Comparison of ENCODE assay signal across 21 cellular contexts in the genomic region with DNA sequence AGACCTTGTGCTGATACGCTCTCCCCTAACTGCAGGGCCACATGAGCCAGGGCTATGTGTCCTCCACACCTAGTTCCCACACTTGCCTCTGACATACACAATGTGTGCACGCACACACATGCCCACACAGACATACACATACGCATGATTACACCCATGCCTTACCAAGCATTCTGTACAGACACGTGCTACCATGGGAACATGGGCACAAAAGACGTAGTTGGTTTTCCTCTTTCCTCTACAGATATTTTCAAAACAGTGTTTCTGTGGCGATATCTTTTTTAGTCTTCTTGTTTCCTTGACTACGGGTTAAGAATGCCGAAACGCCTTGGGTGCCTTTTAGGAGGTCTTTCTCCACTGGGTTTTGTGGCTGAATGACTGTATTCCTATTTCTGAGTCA.
"Had no signal": no experiment of that assay in that cellular context is flagged by ENCODE, and none has a peak within 500 bp of the region (broad histone marks: within the 10 kb centered on the region; RNA-seq: fewer than 3 reads in every experiment).

No MANE protein-coding gene starts in this region.

- ATAC-seq: activated CD4-positive, alpha-beta T cell treated with anti-CD3 and anti-CD28 coated beads for 36 hours; activated CD8-positive, alpha-beta T cell treated with anti-CD3 and anti-CD28 coated beads for 36 hours; activated T-cell treated with anti-CD3 and anti-CD28 coated beads, Interleukin-2, amount 50 U/mL, for 4 hours; effector memory CD8-positive, alpha-beta T cell; left lung; naive thymus-derived CD4-positive, alpha-beta T cell; right cardiac atrium had no signal

- H3K4me2 ChIP-seq: hepatocyte had no signal

- H3K4me3 Mint-ChIP-seq: activated CD4-positive, alpha-beta T cell treated with anti-CD3 and anti-CD28 coated beads for 36 hours; activated CD8-positive, alpha-beta T cell treated with anti-CD3 and anti-CD28 coated beads for 36 hours; activated naive CD8-positive, alpha-beta T cell treated with anti-CD3 and anti-CD28 coated beads, Interleukin-2, amount 10 ng/mL, durations not matched to agents 7 days and 5 days; activated T-cell treated with anti-CD3 and anti-CD28 coated beads, Interleukin-2, amount 50 U/mL, for 4 hours; effector memory CD8-positive, alpha-beta T cell; naive thymus-derived CD4-positive, alpha-beta T cell had no signal

- H2AFZ ChIP-seq: hepatocyte had no signal

- H3K9me3 Mint-ChIP-seq: activated CD8-positive, alpha-beta T cell treated with anti-CD3 and anti-CD28 coated beads for 36 hours; activated naive CD8-positive, alpha-beta T cell treated with anti-CD3 and anti-CD28 coated beads, Interleukin-2, amount 10 ng/mL, durations not matched to agents 7 days and 5 days; activated T-cell treated with anti-CD3 and anti-CD28 coated beads, Interleukin-2, amount 50 U/mL, for 4 hours; effector memory CD8-positive, alpha-beta T cell had no signal

- H3K4me3 ChIP-seq: colonic mucosa, hepatocyte, left lung, suprapubic skin, upper lobe of left lung had no signal

- H3K36me3 Mint-ChIP-seq: activated naive CD8-positive, alpha-beta T cell treated with anti-CD3 and anti-CD28 coated beads, Interleukin-2, amount 10 ng/mL, durations not matched to agents 7 days and 5 days; naive thymus-derived CD4-positive, alpha-beta T cell had no signal

- FAIRE-seq: small intestine had no signal

- H3K79me2 ChIP-seq: hepatocyte had no signal

- H3K4me1 Mint-ChIP-seq: activated CD4-positive, alpha-beta T cell treated with anti-CD3 and anti-CD28 coated beads for 36 hours; naive thymus-derived CD4-positive, alpha-beta T cell had no signal

- H3K27me3 Mint-ChIP-seq: activated CD4-positive, alpha-beta T cell treated with anti-CD3 and anti-CD28 coated beads for 36 hours; activated CD8-positive, alpha-beta T cell treated with anti-CD3 and anti-CD28 coated beads for 36 hours had no signal

- H3K4me1 ChIP-seq: colonic mucosa, left lung had no signal

- H3K36me3 ChIP-seq: colonic mucosa, left lung, suprapubic skin, upper lobe of left lung had no signal

- H3K27ac Mint-ChIP-seq: activated CD4-positive, alpha-beta T cell treated with anti-CD3 and anti-CD28 coated beads for 36 hours; activated CD8-positive, alpha-beta T cell treated with anti-CD3 and anti-CD28 coated beads for 36 hours; activated naive CD8-positive, alpha-beta T cell treated with anti-CD3 and anti-CD28 coated beads, Interleukin-2, amount 10 ng/mL, durations not matched to agents 7 days and 5 days; effector memory CD8-positive, alpha-beta T cell had no signal

- H3K27me3 ChIP-seq: colonic mucosa, left lung, suprapubic skin, upper lobe of left lung had no signal

- DNase-seq: activated CD4-positive, alpha-beta T cell treated with anti-CD3 and anti-CD28 coated beads for 36 hours; activated CD8-positive, alpha-beta T cell treated with anti-CD3 and anti-CD28 coated beads for 36 hours; activated naive CD8-positive, alpha-beta T cell treated with anti-CD3 and anti-CD28 coated beads, Interleukin-2, amount 10 ng/mL, durations not matched to agents 7 days and 5 days; activated T-cell treated with anti-CD3 and anti-CD28 coated beads, Interleukin-2, amount 50 U/mL, for 4 hours; central memory CD4-positive, alpha-beta T cell; colonic mucosa; effector memory CD8-positive, alpha-beta T cell; erythroblast; islet precursor cell; left lung; mammary epithelial cell; naive thymus-derived CD4-positive, alpha-beta T cell; right cardiac atrium; small intestine; stimulated activated CD4-positive, alpha-beta T cell treated with anti-CD3 and anti-CD28 coated beads, Interleukin-4, amount 100 ng/mL, for 24 hours; stimulated activated CD8-positive, alpha-beta memory T cell treated with anti-CD3 and anti-CD28 coated beads, Interleukin-4, amount 100 ng/mL, for 48 hours; stimulated activated naive CD4-positive, alpha-beta T cell treated with Interleukin-2 at 50 U/mL for 16 hours; T-helper 2 cell; upper lobe of left lung had no signal

- H3K9me3 ChIP-seq: colonic mucosa, left lung, suprapubic skin, upper lobe of left lung had no signal

- H3K27ac ChIP-seq: colonic mucosa, hepatocyte, left lung, suprapubic skin, upper lobe of left lung had no signal
